Comparison of ENCODE assay signal across 13 cellular contexts in genomic region chr3:1439395-1439794, GRCh38.
DNase-seq lines count a peak whose midpoint lies in the region; ATAC-seq and TF ChIP-seq lines count a peak whose summit lies in the region.
"Had no signal": no experiment of that assay in that cellular context is flagged by ENCODE, and none has a peak within 500 bp of the region (broad histone marks: within the 10 kb centered on the region; RNA-seq: fewer than 3 reads in every experiment).

No MANE protein-coding gene starts in this region.

- no peaks in the 10 kb centered on the region for H4K20me1 ChIP-seq in OCI-LY1 (ENCODE audit: insufficient read depth, low read length)

- no TSS peak for BruUV-seq in Caco-2 (replicated peaks; lab: Mats Ljungman, UMichigan)

- H3K9me3 Mint-ChIP-seq in Caco-2 (ENCODE audit: unreplicated experiment), result peaks cover 9% of the 10 kb centered on the region

- TF ChIP-seq CTCF in Caco-2 (IDR thresholded peaks at IDR 0.05; ENCODE audit: insufficient read depth in 1 of 2, low read depth in 1 of 2, low read length in 1 of 2, severe bottlenecking in 1 of 2, unreplicated experiment in 1 of 2) (peak; percentile 31 to 59), GM12874 (IDR thresholded peaks at IDR 0.05; ENCODE audit: insufficient read depth, low read depth, low read length) (peak; percentile 40; the same call in 1 of the 2 replicates), OCI-LY1 (IDR thresholded peaks at IDR 0.05; ENCODE audit: low read length) (peak; percentile 55; the same call in 1 of the 2 replicates), esophagus muscularis mucosa (IDR thresholded peaks at IDR 0.05) (no peak)

- CTCF ChIA-PET in Caco-2 (lab: Charles Lee), result no interaction called here

- H3K4me3 ChIP-seq in Caco-2 (ENCODE audit: low read depth, low read length) (no peak overlapping the region), OCI-LY1 (ENCODE audit: low read depth, low read length, poor library complexity, severe bottlenecking) (no peak overlapping the region), esophagus muscularis mucosa (no peak overlapping the region)
- H3K4me3 ChIP-seq: heart left ventricle, suprapubic skin had no signal

- H3K36me3 ChIP-seq in Caco-2 (ENCODE audit: control insufficient read depth, insufficient read depth, low read length), result no peaks in the 10 kb centered on the region
- no peaks in the 10 kb centered on the region for H3K36me3 ChIP-seq in OCI-LY1 (ENCODE audit: insufficient read depth, low read length)
- no peaks in the 10 kb centered on the region for H3K36me3 ChIP-seq in esophagus muscularis mucosa
- H3K36me3 ChIP-seq: heart left ventricle, suprapubic skin had no signal

- H3K4me2 ChIP-seq in OCI-LY1 (ENCODE audit: low read length), result no peak overlapping the region

- POLR2A ChIA-PET in Caco-2 (lab: Charles Lee), result no interaction called here

- 72% methylated on average over 2 of the region's 2 CpGs for WGBS in esophagus muscularis mucosa

- no peaks in the 10 kb centered on the region for H3K4me1 ChIP-seq in Caco-2
- no peaks in the 10 kb centered on the region for H3K4me1 ChIP-seq in OCI-LY1 (ENCODE audit: insufficient read depth, low read length, severe bottlenecking)
- no peaks in the 10 kb centered on the region for H3K4me1 ChIP-seq in esophagus muscularis mucosa
- H3K4me1 ChIP-seq: heart left ventricle, suprapubic skin had no signal

- peaks cover 3% of the 10 kb centered on the region for H3K27me3 Mint-ChIP-seq in Caco-2 (ENCODE audit: insufficient read depth, unreplicated experiment)
- no peaks in the 10 kb centered on the region for H3K27me3 Mint-ChIP-seq in T-helper 17 cell
- H3K27me3 Mint-ChIP-seq: dendritic cell treated with granulocyte-macrophage colony-stimulating factor and Interleukin-4, amounts not matched to agents 40 ng/mL and 50 ng/mL, for 4 days; naive B cell had no signal

- ATAC-seq in GM21367 (IDR thresholded peaks at IDR 0.05; ENCODE audit: unreplicated experiment), result no peak
- no peak for ATAC-seq in T-helper 17 cell
- ATAC-seq: heart left ventricle had no signal

- H3K36me3 Mint-ChIP-seq in Caco-2 (ENCODE audit: insufficient read depth, unreplicated experiment) (peaks cover 5% of the 10 kb centered on the region), T-helper 17 cell (ENCODE audit: low read depth) (no peaks in the 10 kb centered on the region)
- H3K36me3 Mint-ChIP-seq: naive B cell had no signal

- H3K9me3 ChIP-seq in Caco-2, result no peaks in the 10 kb centered on the region
- H3K9me3 ChIP-seq in OCI-LY1 (ENCODE audit: low read length), result no peaks in the 10 kb centered on the region
- H3K9me3 ChIP-seq in T-helper 17 cell (ENCODE audit: control insufficient read depth, low read length, poor library complexity, severe bottlenecking), result no peaks in the 10 kb centered on the region
- H3K9me3 ChIP-seq in esophagus muscularis mucosa, result no peaks in the 10 kb centered on the region
- H3K9me3 ChIP-seq: suprapubic skin had no signal

- H3K9me2 ChIP-seq in OCI-LY1 (ENCODE audit: low read depth, low read length), result no peaks in the 10 kb centered on the region

- intact Hi-C loops in Caco-2 (cut with micrococcal nuclease; ENCODE audit: unreplicated experiment) (loop anchor here (5.0 kb wide), 1 partner anchor 548 kb away; no protein-coding TSS in a partner anchor), esophagus muscularis mucosa (cut with DNase I) (no loop called here)

- no peak overlapping the region for H3K9ac ChIP-seq in OCI-LY1 (ENCODE audit: low read length)

- no peaks in the 10 kb centered on the region for H3K79me2 ChIP-seq in OCI-LY1 (ENCODE audit: insufficient read depth, low read length)

- H3K4me1 Mint-ChIP-seq in Caco-2 (ENCODE audit: low read depth, unreplicated experiment), result no peaks in the 10 kb centered on the region
- no peaks in the 10 kb centered on the region for H3K4me1 Mint-ChIP-seq in T-helper 17 cell
- H3K4me1 Mint-ChIP-seq: naive B cell had no signal

- no peak for TF ChIP-seq EP300 in esophagus muscularis mucosa (IDR thresholded peaks at IDR 0.05)

- DNase-seq in Caco-2 (peak; percentile 43 to 52), iPS-NIHi7 (ENCODE audit: extremely low spot score) (peak; percentile 19), T-helper 17 cell (no peak), T-helper 9 cell (no peak), esophagus muscularis mucosa (ENCODE audit: extremely low spot score) (no peak)
- DNase-seq: heart left ventricle, naive B cell, NCI-H1417 had no signal

- H3K27ac Mint-ChIP-seq in Caco-2 (ENCODE audit: unreplicated experiment) (no peak overlapping the region), T-helper 17 cell (no peak overlapping the region)
- H3K27ac Mint-ChIP-seq: dendritic cell treated with granulocyte-macrophage colony-stimulating factor and Interleukin-4, amounts not matched to agents 40 ng/mL and 50 ng/mL, for 4 days had no signal

- H3K27ac ChIP-seq in OCI-LY1 (ENCODE audit: low read depth, low read length, poor library complexity, severe bottlenecking), result no peak overlapping the region
- no peak overlapping the region for H3K27ac ChIP-seq in esophagus muscularis mucosa (replicated peaks in 1 of 4)
- H3K27ac ChIP-seq: heart left ventricle, suprapubic skin had no signal

- no peak overlapping the region for H3K4me3 Mint-ChIP-seq in Caco-2 (ENCODE audit: unreplicated experiment)
- H3K4me3 Mint-ChIP-seq in T-helper 17 cell, result no peak overlapping the region
- H3K4me3 Mint-ChIP-seq: dendritic cell treated with granulocyte-macrophage colony-stimulating factor and Interleukin-4, amounts not matched to agents 40 ng/mL and 50 ng/mL, for 4 days; naive B cell had no signal

- no peak overlapping the region for H2AFZ ChIP-seq in OCI-LY1 (ENCODE audit: low read length)

- H3K27me3 ChIP-seq in Caco-2 (replicated peaks; ENCODE audit: control insufficient read depth, insufficient read depth, low read length) (no peaks in the 10 kb centered on the region), OCI-LY1 (ENCODE audit: insufficient read depth, low read length) (no peaks in the 10 kb centered on the region), esophagus muscularis mucosa (no peaks in the 10 kb centered on the region)
- H3K27me3 ChIP-seq: heart left ventricle, suprapubic skin had no signal

- no peak for TF ChIP-seq POLR2A in esophagus muscularis mucosa (IDR thresholded peaks at IDR 0.05; ENCODE audit: low read depth)

- H3F3A ChIP-seq in OCI-LY1 (ENCODE audit: insufficient read depth, low read length), result no peaks in the 10 kb centered on the region

Comparison
In these comparisons a context has a peak if more than half of its experiments do, and no peak if none do; other contexts are left out.
1. DNase-seq: peak in Caco-2 (2 of 2) and iPS-NIHi7 (single experiment); none in T-helper 17 cell (0 of 3), T-helper 9 cell (single experiment) and esophagus muscularis mucosa (single experiment).
2. CTCF ChIP-seq: peak in Caco-2 (2 of 2), GM12874 (single experiment) and OCI-LY1 (single experiment); none in esophagus muscularis mucosa (0 of 3).